Comparison of ENCODE assay signal across 1 cellular context in genomic region chr16:67150058-67150832, GRCh38.
TF ChIP-seq lines count a peak whose summit lies in the region.

No MANE protein-coding gene starts in this region.

TF ChIP-seq in GM12878, 131 proteins besides CTCF, POLR2A, EP300 and RAD21 (continues in another document):
- TF ChIP-seq, protein P1, sequence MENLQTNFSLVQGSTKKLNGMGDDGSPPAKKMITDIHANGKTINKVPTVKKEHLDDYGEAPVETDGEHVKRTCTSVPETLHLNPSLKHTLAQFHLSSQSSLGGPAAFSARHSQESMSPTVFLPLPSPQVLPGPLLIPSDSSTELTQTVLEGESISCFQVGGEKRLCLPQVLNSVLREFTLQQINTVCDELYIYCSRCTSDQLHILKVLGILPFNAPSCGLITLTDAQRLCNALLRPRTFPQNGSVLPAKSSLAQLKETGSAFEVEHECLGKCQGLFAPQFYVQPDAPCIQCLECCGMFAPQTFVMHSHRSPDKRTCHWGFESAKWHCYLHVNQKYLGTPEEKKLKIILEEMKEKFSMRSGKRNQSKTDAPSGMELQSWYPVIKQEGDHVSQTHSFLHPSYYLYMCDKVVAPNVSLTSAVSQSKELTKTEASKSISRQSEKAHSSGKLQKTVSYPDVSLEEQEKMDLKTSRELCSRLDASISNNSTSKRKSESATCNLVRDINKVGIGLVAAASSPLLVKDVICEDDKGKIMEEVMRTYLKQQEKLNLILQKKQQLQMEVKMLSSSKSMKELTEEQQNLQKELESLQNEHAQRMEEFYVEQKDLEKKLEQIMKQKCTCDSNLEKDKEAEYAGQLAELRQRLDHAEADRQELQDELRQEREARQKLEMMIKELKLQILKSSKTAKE (IDR thresholded peaks at IDR 0.05; ENCODE audit: low read depth, poor library complexity, severe bottlenecking): no peak
- TF ChIP-seq IKZF2 (IDR thresholded peaks at IDR 0.05): no peak
- no peak for TF ChIP-seq CHD1 (IDR thresholded peaks at IDR 0.05; ENCODE audit: low read depth, low read length)
- TF ChIP-seq ETV6 (conservative IDR thresholded peaks at IDR 0.05 in 1 of 2, IDR thresholded peaks at IDR 0.05 in 1 of 2; ENCODE audit: borderline replicate concordance in 1 of 2, low read depth in 1 of 2): no peak
- TF ChIP-seq SPI1 (IDR thresholded peaks at IDR 0.05; ENCODE audit: borderline replicate concordance, insufficient read depth, low read depth, low read length): no peak
- no peak for TF ChIP-seq SMAD5 (IDR thresholded peaks at IDR 0.05; ENCODE audit: low read depth)
- TF ChIP-seq EGR1 (IDR thresholded peaks at IDR 0.05; ENCODE audit: borderline replicate concordance in 1 of 2, low read depth in 2 of 2, low read length in 2 of 2): peak in 1 of 2 experiments; percentile 55; a peak in 1 of 3 replicates
- TF ChIP-seq KAT2A (conservative IDR thresholded peaks at IDR 0.05; ENCODE audit: control insufficient read depth, low read depth, low read length): no peak
- no peak for TF ChIP-seq ZSCAN29 (IDR thresholded peaks at IDR 0.05)
- TF ChIP-seq, protein P2, sequence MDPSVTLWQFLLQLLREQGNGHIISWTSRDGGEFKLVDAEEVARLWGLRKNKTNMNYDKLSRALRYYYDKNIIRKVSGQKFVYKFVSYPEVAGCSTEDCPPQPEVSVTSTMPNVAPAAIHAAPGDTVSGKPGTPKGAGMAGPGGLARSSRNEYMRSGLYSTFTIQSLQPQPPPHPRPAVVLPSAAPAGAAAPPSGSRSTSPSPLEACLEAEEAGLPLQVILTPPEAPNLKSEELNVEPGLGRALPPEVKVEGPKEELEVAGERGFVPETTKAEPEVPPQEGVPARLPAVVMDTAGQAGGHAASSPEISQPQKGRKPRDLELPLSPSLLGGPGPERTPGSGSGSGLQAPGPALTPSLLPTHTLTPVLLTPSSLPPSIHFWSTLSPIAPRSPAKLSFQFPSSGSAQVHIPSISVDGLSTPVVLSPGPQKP (IDR thresholded peaks at IDR 0.05; ENCODE audit: low read depth, low read length): no peak
- no peak for TF ChIP-seq TARDBP (IDR thresholded peaks at IDR 0.05; ENCODE audit: borderline replicate concordance)
- TF ChIP-seq TCF3 (IDR thresholded peaks at IDR 0.05; ENCODE audit: borderline replicate concordance, insufficient read depth, low read depth, low read length): no peak
- no peak for TF ChIP-seq CEBPB (IDR thresholded peaks at IDR 0.05; ENCODE audit: borderline replicate concordance in 1 of 2, low read depth in 2 of 2, low read length in 2 of 2)
- no peak for TF ChIP-seq ZNF207 (IDR thresholded peaks at IDR 0.05; ENCODE audit: borderline replicate concordance)
- no peak for TF ChIP-seq PAX5 (IDR thresholded peaks at IDR 0.05; ENCODE audit: borderline replicate concordance, low read depth, low read length)
- TF ChIP-seq CHD4 (IDR thresholded peaks at IDR 0.05): no peak
- no peak for TF ChIP-seq CREM (IDR thresholded peaks at IDR 0.05; ENCODE audit: low read depth)
- TF ChIP-seq ZBTB4 (CRISPR knock-in tag; IDR thresholded peaks at IDR 0.05): no peak
- no peak for TF ChIP-seq RELA (IDR thresholded peaks at IDR 0.05; ENCODE audit: borderline replicate concordance, partially characterized antibody)
- peak; percentile 59; the same call in 1 of the 2 replicates for TF ChIP-seq ZBTB33 (IDR thresholded peaks at IDR 0.05)
- TF ChIP-seq BRCA1 (IDR thresholded peaks at IDR 0.05; ENCODE audit: low read depth, low read length): no peak
- TF ChIP-seq MXI1 (IDR thresholded peaks at IDR 0.05; ENCODE audit: low read depth, low read length): no peak
- no peak for TF ChIP-seq CBX3 (IDR thresholded peaks at IDR 0.05; ENCODE audit: borderline replicate concordance, low read depth)
- no peak for TF ChIP-seq FOXM1 (IDR thresholded peaks at IDR 0.05; ENCODE audit: low read depth, low read length)
- TF ChIP-seq TCF7 (IDR thresholded peaks at IDR 0.05; ENCODE audit: borderline replicate concordance): no peak
- TF ChIP-seq JUNB (IDR thresholded peaks at IDR 0.05): no peak
- no peak for TF ChIP-seq HSF1 (IDR thresholded peaks at IDR 0.05; ENCODE audit: low read depth, low read length)
- TF ChIP-seq POLR2AphosphoS5 (IDR thresholded peaks at IDR 0.05; ENCODE audit: low read length): no peak
- TF ChIP-seq USF2 (IDR thresholded peaks at IDR 0.05; ENCODE audit: borderline replicate concordance, low read depth, low read length): no peak
- no peak for TF ChIP-seq PRDM15 (CRISPR knock-in tag; IDR thresholded peaks at IDR 0.05)
- no peak for TF ChIP-seq NFIC (IDR thresholded peaks at IDR 0.05; ENCODE audit: low read depth, low read length)
- peak; percentile 90 for TF ChIP-seq IKZF1 (conservative IDR thresholded peaks at IDR 0.05)
- TF ChIP-seq PAX8 (IDR thresholded peaks at IDR 0.05): no peak
- TF ChIP-seq, protein P3, sequence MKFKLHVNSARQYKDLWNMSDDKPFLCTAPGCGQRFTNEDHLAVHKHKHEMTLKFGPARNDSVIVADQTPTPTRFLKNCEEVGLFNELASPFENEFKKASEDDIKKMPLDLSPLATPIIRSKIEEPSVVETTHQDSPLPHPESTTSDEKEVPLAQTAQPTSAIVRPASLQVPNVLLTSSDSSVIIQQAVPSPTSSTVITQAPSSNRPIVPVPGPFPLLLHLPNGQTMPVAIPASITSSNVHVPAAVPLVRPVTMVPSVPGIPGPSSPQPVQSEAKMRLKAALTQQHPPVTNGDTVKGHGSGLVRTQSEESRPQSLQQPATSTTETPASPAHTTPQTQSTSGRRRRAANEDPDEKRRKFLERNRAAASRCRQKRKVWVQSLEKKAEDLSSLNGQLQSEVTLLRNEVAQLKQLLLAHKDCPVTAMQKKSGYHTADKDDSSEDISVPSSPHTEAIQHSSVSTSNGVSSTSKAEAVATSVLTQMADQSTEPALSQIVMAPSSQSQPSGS (IDR thresholded peaks at IDR 0.05; ENCODE audit: low read length): no peak
- TF ChIP-seq NR2C1 (IDR thresholded peaks at IDR 0.05): no peak
- 0 out of 2 replicates have a peak, but pooled peaks have one; percentile 27 for TF ChIP-seq ZNF687 (IDR thresholded peaks at IDR 0.05)
- 0 out of 2 replicates have a peak, but pooled peaks have one; percentile 37 for TF ChIP-seq ZNF217 (IDR thresholded peaks at IDR 0.05)
- TF ChIP-seq POLR2AphosphoS2 (IDR thresholded peaks at IDR 0.05; ENCODE audit: low read depth, low read length): peak; percentile 57; the same call in 1 of the 2 replicates
- TF ChIP-seq NFXL1 (IDR thresholded peaks at IDR 0.05; ENCODE audit: borderline replicate concordance): no peak
- TF ChIP-seq DPF2 (IDR thresholded peaks at IDR 0.05): 0 out of 2 replicates have a peak, but pooled peaks have one; percentile 7
- no peak for TF ChIP-seq CREB1 (IDR thresholded peaks at IDR 0.05; ENCODE audit: low read depth)
- no peak for TF ChIP-seq BHLHE40 (IDR thresholded peaks at IDR 0.05; ENCODE audit: borderline replicate concordance in 1 of 2, low read depth in 2 of 2, low read length in 1 of 2)
- no peak for TF ChIP-seq GABPA (IDR thresholded peaks at IDR 0.05; ENCODE audit: low read depth)
